Comparison of ENCODE assay signal across 13 cellular contexts in genomic region chr1:185880779-185881333, GRCh38.
A peak's percentile ranks its signal among the peaks of the same experiment; 100 is the strongest.
DNase-seq lines count a peak whose midpoint lies in the region; TF ChIP-seq lines count a peak whose summit lies in the region.
"Had no signal": no experiment of that assay in that cellular context is flagged by ENCODE, and none has a peak within 500 bp of the region (broad histone marks: within the 10 kb centered on the region; RNA-seq: fewer than 3 reads in every experiment).

No MANE protein-coding gene starts in this region.

- WGBS in spleen, 5 donors: 78 to 92% (median 90%) methylated on average over 7 of the region's 7 CpGs

- no peak overlapping the region for H3K27ac ChIP-seq in spleen

- no peaks in the 10 kb centered on the region for H3K36me3 ChIP-seq in spleen
- H3K36me3 ChIP-seq: BE2C had no signal

- TF ChIP-seq POLR2A in spleen (IDR thresholded peaks at IDR 0.05): no peak

- H3K4me3 ChIP-seq in spleen: no peak overlapping the region

- no peaks in the 10 kb centered on the region for H3K27me3 ChIP-seq in spleen (replicated peaks in 1 of 7)
- H3K27me3 ChIP-seq: BE2C had no signal

- in situ Hi-C loops in G401 (cut with HindIII; ENCODE audit: low sequenced_read_pairs): no loop called here

- H3K4me1 ChIP-seq in spleen: no peaks in the 10 kb centered on the region
- H3K4me1 ChIP-seq: BE2C had no signal

- intact Hi-C loops in spleen (cut with DNase I; ENCODE audit: low total_unique reads): no loop called here

- H3K9me3 ChIP-seq in spleen: peaks cover 0 to 8% (median 0%) of the 10 kb centered on the region in 8 donors
- H3K9me3 ChIP-seq: BE2C had no signal

- DNase-seq in G401 (ENCODE audit: low spot score) (peak; percentile 83), NCI-H2171 treated with DMSO at 0.1 percent for 48 hours (lab: John Stamatoyannopoulos, UW) (peak; percentile 94), cerebellum (ENCODE audit: low spot score) (peak; percentile 47), spleen (peak; percentile 51), NCI-H1048 (lab: John Stamatoyannopoulos, UW) (no peak), NCI-H774 (lab: John Stamatoyannopoulos, UW) (no peak), DMS53 (lab: John Stamatoyannopoulos, UW) (no peak)
- DNase-seq: BE2C; CD4-positive, alpha-beta memory T cell; MM.1S; NCI-H1105 treated with DMSO at 0.1 percent for 48 hours; NCI-H2029; SHP77 treated with DMSO at 0.1 percent for 48 hours had no signal

- TF ChIP-seq CTCF in spleen (IDR thresholded peaks at IDR 0.05 in 8 of 11, conservative IDR thresholded peaks at IDR 0.05 in 3 of 11): no peak

Comparison
In these comparisons a context has a peak if more than half of its experiments do, and no peak if none do; other contexts are left out.
1. DNase-seq: peak in G401 (single experiment), NCI-H2171 treated with DMSO at 0.1 percent for 48 hours (single experiment), cerebellum (single experiment) and spleen (single experiment); none in NCI-H1048 (single experiment), NCI-H774 (single experiment) and DMS53 (single experiment).